ENCODE assay signal across 16 cellular contexts in the genomic region with DNA sequence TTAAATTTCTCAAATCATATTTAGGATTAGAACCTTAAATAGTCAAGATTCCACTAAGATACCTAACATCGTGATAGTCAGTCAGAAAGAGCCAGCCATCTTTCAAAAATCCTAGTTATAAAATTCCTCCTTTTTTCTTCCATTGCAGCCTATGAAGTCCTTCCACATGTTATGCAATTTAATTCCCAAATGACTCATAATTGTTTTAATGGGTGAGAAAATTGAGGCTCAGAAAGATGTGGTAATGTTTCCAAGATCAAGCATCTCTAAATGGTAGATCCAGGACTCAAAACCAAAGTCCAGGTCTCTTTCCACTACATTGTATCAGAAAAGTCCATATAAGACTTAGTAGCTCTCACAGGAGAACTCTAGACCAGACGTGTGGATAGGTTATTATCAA.
"Had no signal": no experiment of that assay in that cellular context is flagged by ENCODE, and none has a peak within 500 bp of the region (broad histone marks: within the 10 kb centered on the region; RNA-seq: fewer than 3 reads in every experiment).

No MANE protein-coding gene starts in this region.

- H3K4me3 ChIP-seq: right atrium auricular region had no signal

- H3K27ac ChIP-seq: right atrium auricular region had no signal

- H3K4me1 ChIP-seq: right atrium auricular region had no signal

- H3K9me3 ChIP-seq: right atrium auricular region had no signal

- DNase-seq: activated CD4-positive, alpha-beta T cell treated with anti-CD3 and anti-CD28 coated beads, Interleukin-2, amount 50 U/mL, for 1 hour; activated CD8-positive, alpha-beta memory T cell treated with anti-CD3 and anti-CD28 coated beads for 24 hours; activated gamma-delta T cell treated with Interleukin-2 at 50 U/mL for 16 hours; activated naive CD8-positive, alpha-beta T cell treated with anti-CD3 and anti-CD28 coated beads for 36 hours; aorta; erythroblast; mesendoderm; posterior cingulate gyrus; small intestine; stimulated activated CD4-positive, alpha-beta T cell treated with anti-CD3 and anti-CD28 coated beads, Interleukin-4, amount 100 ng/mL, for 24 hours; stimulated activated naive CD4-positive, alpha-beta T cell; substantia nigra; trophoblast cell had no signal

- ATAC-seq: activated CD4-positive, CD25-positive, alpha-beta regulatory T cell treated with anti-CD3 and anti-CD28 coated beads, Interleukin-2, amount 50 U/mL, for 24 hours; natural killer cell treated with Interleukin-12 subunit alpha and Interleukin-12 subunit beta and Interleukin-15 and Interleukin-18, amount 100 ng/mL, for 72 hours had no signal

- H3K27me3 ChIP-seq: right atrium auricular region had no signal
